ENCODE assay signal across 27 cellular contexts in genomic region chrX:38293741-38294140, GRCh38. TPM values are rescaled to one million over a fixed set of nuclear protein-coding genes. Genes with fewer than 3 reads are reported as not detected.
A peak's percentile ranks its signal among the peaks of the same experiment; 100 is the strongest.
DNase-seq lines count a peak whose midpoint lies in the region; TF ChIP-seq lines count a peak whose summit lies in the region.
"Had no signal": no experiment of that assay in that cellular context is flagged by ENCODE, and none has a peak within 500 bp of the region (broad histone marks: within the 10 kb centered on the region; RNA-seq: fewer than 3 reads in every experiment).

No MANE protein-coding gene starts in this region.

- H3K27ac ChIP-seq in mesendoderm (ENCODE audit: low read depth, low read length): no peak overlapping the region
- H3K27ac ChIP-seq: epithelial cell of prostate, gastrocnemius medialis, neural progenitor cell, RWPE1, thoracic aorta, vagina had no signal

- no peaks in the 10 kb centered on the region for H3K9me3 Mint-ChIP-seq in endothelial cell (ENCODE audit: unreplicated experiment)
- H3K9me3 Mint-ChIP-seq: activated naive CD4-positive, alpha-beta T cell treated with anti-CD3 and anti-CD28 coated beads, Interleukin-2, amount 50 U/mL, for 24 hours; CD8-positive, alpha-beta T cell; central memory CD8-positive, alpha-beta T cell; neural progenitor cell had no signal

- DNase-seq in EH (ENCODE audit: low read depth) (peak; percentile 20), choroid plexus epithelial cell (ENCODE audit: low read depth) (peak; percentile 39), mesendoderm (peak; percentile 30), GM13976 (ENCODE audit: low spot score) (no peak), endothelial cell (ENCODE audit: low spot score) (no peak), cerebellum (ENCODE audit: low spot score) (no peak)
- DNase-seq: aorta; CD8-positive, alpha-beta T cell; gastrocnemius medialis; hypothalamus; NCI-H187 treated with DMSO at 0.1 percent for 48 hours; NCI-H526 treated with DMSO at 0.1 percent for 48 hours; stimulated activated CD4-positive, alpha-beta T cell treated with anti-CD3 and anti-CD28 coated beads, Interleukin-4, amount 100 ng/mL, for 4 hours; stimulated activated naive CD4-positive, alpha-beta T cell had no signal

- no peaks in the 10 kb centered on the region for H3K9me2 ChIP-seq in Loucy (replicated peaks; ENCODE audit: low read depth, low read length)

- no peak overlapping the region for H3K4me2 ChIP-seq in Loucy (ENCODE audit: low read depth, low read length, poor library complexity, severe bottlenecking)
- no peak overlapping the region for H3K4me2 ChIP-seq in mesendoderm (ENCODE audit: low read length)
- H3K4me2 ChIP-seq: neural progenitor cell had no signal

- H3F3A ChIP-seq in Loucy (ENCODE audit: low read depth): no peaks in the 10 kb centered on the region

- H3K27ac Mint-ChIP-seq in endothelial cell (ENCODE audit: unreplicated experiment): no peak overlapping the region
- H3K27ac Mint-ChIP-seq: activated naive CD4-positive, alpha-beta T cell treated with anti-CD3 and anti-CD28 coated beads, Interleukin-2, amount 50 U/mL, for 24 hours; CD8-positive, alpha-beta T cell; neural progenitor cell; progenitor cell of endocrine pancreas had no signal

- H2BK15ac ChIP-seq in mesendoderm (replicated peaks; ENCODE audit: low read depth): no peak overlapping the region

- 0 out of 2 replicates have a peak, but pooled peaks have one; percentile 16 for TF ChIP-seq CTCF in Loucy (conservative IDR thresholded peaks at IDR 0.05; ENCODE audit: low read length)
- peak; percentile 45 for TF ChIP-seq CTCF in choroid plexus epithelial cell (conservative IDR thresholded peaks at IDR 0.05; ENCODE audit: low read depth, low read length)
- TF ChIP-seq CTCF in GM13976 (IDR thresholded peaks at IDR 0.05; ENCODE audit: borderline replicate concordance, control extremely low read depth, extremely low read depth, insufficient read depth, missing control alignments): no peak
- TF ChIP-seq CTCF in endothelial cell (IDR thresholded peaks at IDR 0.05; ENCODE audit: unreplicated experiment): no peak

- no peak overlapping the region for H3K4me3 Mint-ChIP-seq in endothelial cell (ENCODE audit: unreplicated experiment)
- H3K4me3 Mint-ChIP-seq: activated naive CD4-positive, alpha-beta T cell treated with anti-CD3 and anti-CD28 coated beads, Interleukin-2, amount 50 U/mL, for 24 hours; CD8-positive, alpha-beta T cell; central memory CD8-positive, alpha-beta T cell; neural progenitor cell had no signal

- H3K18ac ChIP-seq in mesendoderm (ENCODE audit: low read length): no peak overlapping the region

- H4K20me1 ChIP-seq in Loucy (ENCODE audit: insufficient read depth, low read length, poor library complexity, severe bottlenecking): no peaks in the 10 kb centered on the region

- no peak overlapping the region for H2AK5ac ChIP-seq in mesendoderm (ENCODE audit: low read length)

- H3K27me3 Mint-ChIP-seq in endothelial cell (ENCODE audit: unreplicated experiment): no peaks in the 10 kb centered on the region
- H3K27me3 Mint-ChIP-seq: activated naive CD4-positive, alpha-beta T cell treated with anti-CD3 and anti-CD28 coated beads, Interleukin-2, amount 50 U/mL, for 24 hours; central memory CD8-positive, alpha-beta T cell; progenitor cell of endocrine pancreas had no signal

- no peaks in the 10 kb centered on the region for H3K9me3 ChIP-seq in Loucy (ENCODE audit: insufficient read depth, low read depth, low read length)
- H3K9me3 ChIP-seq: gastrocnemius medialis, thoracic aorta, vagina had no signal

- H3K36me3 ChIP-seq in Loucy (ENCODE audit: insufficient read depth, low read length) (peaks cover 49% of the 10 kb centered on the region; the same call in 1 of the 2 replicates), mesendoderm (ENCODE audit: control insufficient read depth, insufficient read depth, low read length) (no peaks in the 10 kb centered on the region)
- H3K36me3 ChIP-seq: thoracic aorta, vagina had no signal

- H4K5ac ChIP-seq in mesendoderm (ENCODE audit: low read length): no peak overlapping the region

- H3K4me3 ChIP-seq in Loucy (ENCODE audit: low read length, poor library complexity, severe bottlenecking): no peak overlapping the region
- no peak overlapping the region for H3K4me3 ChIP-seq in choroid plexus epithelial cell (ENCODE audit: low read depth, low read length)
- H3K4me3 ChIP-seq in mesendoderm (ENCODE audit: low read length): no peak overlapping the region
- H3K4me3 ChIP-seq: gastrocnemius medialis, neural progenitor cell, thoracic aorta, vagina had no signal

- no peaks in the 10 kb centered on the region for H3K4me1 Mint-ChIP-seq in endothelial cell (ENCODE audit: unreplicated experiment)
- H3K4me1 Mint-ChIP-seq: activated naive CD4-positive, alpha-beta T cell treated with anti-CD3 and anti-CD28 coated beads, Interleukin-2, amount 50 U/mL, for 24 hours; central memory CD8-positive, alpha-beta T cell; neural progenitor cell had no signal

- no peak overlapping the region for H4K8ac ChIP-seq in mesendoderm (ENCODE audit: low read depth, low read length)

- H3K56ac ChIP-seq in mesendoderm (ENCODE audit: low read length): no peak overlapping the region

- H3K27me3 ChIP-seq in Loucy (ENCODE audit: insufficient read depth, low read length, poor library complexity, severe bottlenecking): no peaks in the 10 kb centered on the region
- H3K27me3 ChIP-seq in mesendoderm (ENCODE audit: insufficient read depth, low read length, poor library complexity): no peaks in the 10 kb centered on the region
- H3K27me3 ChIP-seq: gastrocnemius medialis, neural progenitor cell, vagina had no signal

- H3K79me2 ChIP-seq in Loucy (ENCODE audit: insufficient read depth, low read length) (no peaks in the 10 kb centered on the region), mesendoderm (ENCODE audit: control insufficient read depth, insufficient read depth, low read length) (no peaks in the 10 kb centered on the region)

- no peak overlapping the region for H3K4ac ChIP-seq in mesendoderm (ENCODE audit: low read depth, low read length)

- H3K9ac ChIP-seq in Loucy (ENCODE audit: low read depth, low read length, poor library complexity, severe bottlenecking) (no peak overlapping the region), mesendoderm (ENCODE audit: low read length) (no peak overlapping the region)
- H3K9ac ChIP-seq: neural progenitor cell had no signal

- no peak overlapping the region for H2BK120ac ChIP-seq in mesendoderm (ENCODE audit: low read depth, low read length)

- no peak overlapping the region for H2AFZ ChIP-seq in Loucy (ENCODE audit: low read length)
- H2AFZ ChIP-seq: neural progenitor cell had no signal

- in situ Hi-C loops in GM13976 (cut with MboI; ENCODE audit: low sequenced_read_pairs, unreplicated experiment): no loop called here

- H3K23ac ChIP-seq in mesendoderm (ENCODE audit: low read length): no peak overlapping the region

- no peaks in the 10 kb centered on the region for H3K36me3 Mint-ChIP-seq in endothelial cell (ENCODE audit: low read depth, unreplicated experiment)

- peaks cover 5% of the 10 kb centered on the region for H3K4me1 ChIP-seq in Loucy (ENCODE audit: insufficient read depth, low read length, poor library complexity, severe bottlenecking)
- no peaks in the 10 kb centered on the region for H3K4me1 ChIP-seq in mesendoderm (ENCODE audit: control insufficient read depth, low read depth, low read length)
- H3K4me1 ChIP-seq: gastrocnemius medialis, vagina had no signal

- H2BK5ac ChIP-seq in mesendoderm (ENCODE audit: low read length): no peak overlapping the region

- H3K79me1 ChIP-seq in mesendoderm (ENCODE audit: low read length): no peaks in the 10 kb centered on the region

- no CpG with 5 or more reads among the region's 2 CpGs for WGBS in mesendoderm (ENCODE audit: extremely low coverage, insufficient coverage, low lambda C conversion rate)

RNA-seq across cellular contexts. Expression of gene RPGR, which starts 33.6 kb away (rescaled TPM):
- 6.4 TPM for polyA plus RNA-seq in mesendoderm (2013, experiment 1 of 2)
- polyA plus RNA-seq in mesendoderm (2013, experiment 2 of 2): 6.3 TPM
- 17.2 TPM for total RNA-seq in endothelial cell (ENCODE audit: unreplicated experiment)
- 17.7 TPM for total RNA-seq in cerebellum

RNA-seq across cellular contexts. Expression of gene OTC, which starts 58.7 kb away (rescaled TPM):
- not detected for polyA plus RNA-seq in mesendoderm (2013, experiment 1 of 2)
- polyA plus RNA-seq in mesendoderm (2013, experiment 2 of 2): not detected
- not detected for total RNA-seq in endothelial cell (ENCODE audit: unreplicated experiment)
- not detected for total RNA-seq in cerebellum
- total RNA-seq: CD8-positive, alpha-beta T cell; H1; kidney epithelial cell; LHCN-M2; progenitor cell of endocrine pancreas; T-helper 2 cell treated with Interferon-gamma antibody and Interleukin-4, amounts not matched to agents 100 ng/mL and 5 ng/mL, for 36 hours had no signal
- polyA plus RNA-seq: H1 had no signal

Comparison
In these comparisons a context has a peak if more than half of its experiments do, and no peak if none do; other contexts are left out.
1. DNase-seq: peak in EH (single experiment), choroid plexus epithelial cell (single experiment) and mesendoderm (single experiment); none in GM13976 (single experiment), endothelial cell (single experiment) and cerebellum (single experiment).
2. CTCF ChIP-seq: peak in Loucy (single experiment) and choroid plexus epithelial cell (single experiment); none in GM13976 (single experiment) and endothelial cell (single experiment).